Comparison of ENCODE assay signal across 8 cellular contexts in the genomic region with DNA sequence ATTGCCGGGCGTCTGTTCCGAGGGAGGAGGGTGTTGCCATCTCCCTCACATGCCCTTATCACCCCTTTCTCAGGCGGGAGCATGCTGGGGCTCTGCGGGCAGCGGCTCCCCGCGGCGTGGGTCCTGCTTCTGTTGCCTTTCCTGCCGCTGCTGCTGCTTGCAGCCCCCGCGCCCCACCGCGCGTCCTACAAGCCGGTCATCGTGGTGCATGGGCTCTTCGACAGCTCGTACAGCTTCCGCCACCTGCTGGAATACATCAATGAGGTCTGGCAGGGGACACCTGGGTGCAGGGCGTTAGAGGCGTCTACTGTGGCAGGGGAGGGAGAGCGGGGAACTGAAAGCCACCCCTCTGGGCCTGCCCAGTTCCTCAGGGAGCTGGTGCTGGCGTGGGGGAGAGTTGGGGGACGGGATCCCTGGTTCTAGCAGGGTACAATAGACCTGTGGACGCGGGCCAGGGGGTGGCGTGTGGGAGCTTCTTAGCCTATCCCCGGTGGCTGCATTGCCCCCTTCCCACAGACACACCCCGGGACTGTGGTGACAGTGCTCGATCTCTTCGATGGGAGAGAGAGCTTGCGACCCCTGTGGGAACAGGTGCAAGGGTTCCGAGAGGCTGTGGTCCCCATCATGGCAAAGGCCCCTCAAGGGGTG. TPM values are rescaled to one million over a fixed set of nuclear protein-coding genes. Genes with fewer than 3 reads are reported as not detected.
DNase-seq lines count a peak whose midpoint lies in the region; TF ChIP-seq lines count a peak whose summit lies in the region.

No MANE protein-coding gene starts in this region.

- peak overlapping the region; percentile 97 for H3K4me3 ChIP-seq in osteoblast (ENCODE audit: insufficient read depth, low read length)
- peak overlapping the region; percentile 68 to 86 for H3K4me3 ChIP-seq in uterus

- H3K27me3 ChIP-seq in osteoblast (ENCODE audit: insufficient read depth, low read length) (peaks cover 3% of the 10 kb centered on the region), uterus (no peaks in the 10 kb centered on the region)

- H3K9me3 ChIP-seq in KOPT-K1 (ENCODE audit: insufficient read depth, low read length, poor library complexity, severe bottlenecking) (no peaks in the 10 kb centered on the region), osteoblast (ENCODE audit: low read depth, low read length) (no peaks in the 10 kb centered on the region), uterus (no peaks in the 10 kb centered on the region)

- H3K36me3 ChIP-seq in KOPT-K1 (ENCODE audit: insufficient read depth, low read length) (peaks cover 35% of the 10 kb centered on the region), osteoblast (ENCODE audit: insufficient read depth, low read length) (peaks cover 14% of the 10 kb centered on the region), uterus (no peaks in the 10 kb centered on the region)

- TF ChIP-seq POLR2A in uterus (IDR thresholded peaks at IDR 0.05), result no peak

- in situ Hi-C loops in GM13977 (cut with MboI; ENCODE audit: low pct_unique_long_range_greater_than_20kb, low sequenced_read_pairs, unreplicated experiment), result no loop called here

- H3K27ac ChIP-seq in KOPT-K1 (ENCODE audit: low read depth, low read length, poor library complexity, severe bottlenecking) (peak overlapping the region; percentile 70), osteoblast (ENCODE audit: low read depth, low read length) (peak overlapping the region; percentile 90), uterus (peak overlapping the region; percentile 93 to 97)

- H3K79me2 ChIP-seq in osteoblast (ENCODE audit: insufficient read depth, low read length), result peaks cover 18% of the 10 kb centered on the region

- peaks cover 6% of the 10 kb centered on the region for H4K20me1 ChIP-seq in osteoblast (ENCODE audit: insufficient read depth, low read length)

- H2AFZ ChIP-seq in osteoblast (ENCODE audit: low read length), result peak overlapping the region; percentile 97

- intact Hi-C loops in uterus (cut with DNase I; ENCODE audit: low total_unique reads), result no loop called here

- TF ChIP-seq CTCF in GM13977 (IDR thresholded peaks at IDR 0.05; ENCODE audit: extremely low read depth, insufficient read depth, missing control alignments), result peak; percentile 68
- peak; percentile 54 for TF ChIP-seq CTCF in osteoblast (IDR thresholded peaks at IDR 0.05; ENCODE audit: extremely low read depth, low read depth, low read length)
- TF ChIP-seq CTCF in uterus (IDR thresholded peaks at IDR 0.05), result peak; percentile 50 to 75 (median 62)

- H3K4me2 ChIP-seq in osteoblast (ENCODE audit: insufficient read depth, low read length), result peak overlapping the region; percentile 91

- peak; percentile 58 for DNase-seq in A172 (ENCODE audit: low spot score)
- peak; percentile 88 for DNase-seq in GM13977 (ENCODE audit: low spot score)
- DNase-seq in SHP77 treated with DMSO at 0.1 percent for 48 hours (lab: John Stamatoyannopoulos, UW), result peak; percentile 40
- peak; percentile 60 for DNase-seq in activated naive CD4-positive, alpha-beta T cell treated with anti-CD3 and anti-CD28 coated beads, Interleukin-2, amount 50 U/mL, for 16 hours
- DNase-seq in globus pallidus (ENCODE audit: low spot score), result peak; percentile 50
- DNase-seq in osteoblast (ENCODE audit: insufficient read length, low spot score, missing footprints), result peak; percentile 83
- DNase-seq in uterus, result peak; percentile 65 to 71

- H3K4me1 ChIP-seq in osteoblast (ENCODE audit: insufficient read depth, low read length) (peaks cover 24% of the 10 kb centered on the region), uterus (peaks cover 5 to 17% of the 10 kb centered on the region in 2 donors)

RNA-seq across cellular contexts. Expression of a gene that starts 0.7 kb away (rescaled TPM):
- 4.7 and 7.7 TPM in 2 replicates for total RNA-seq in A172 (2014; rRNA removed; shearing (Covaris generic))
- 6.5 and 8.3 TPM in 2 replicates for total RNA-seq in osteoblast
- total RNA-seq in uterus, result 10 to 100 TPM; 19.0 to 35.1 (median 28.9) TPM

RNA-seq across cellular contexts. Expression of a gene that starts 2.9 kb away (rescaled TPM):
- not detected in 2 replicates for total RNA-seq in A172 (2014; rRNA removed; shearing (Covaris generic))
- total RNA-seq in osteoblast, result under 0.01 TPM in 1 of 2 replicates, not detected in the other
- 1 to 10 TPM in 2 of 4 donors, not detected in 2; 8.0 to 9.4 TPM for total RNA-seq in uterus

RNA-seq across cellular contexts. Expression of a gene that starts 9.8 kb away (rescaled TPM):
- total RNA-seq in A172 (2014; rRNA removed; shearing (Covaris generic)), result 1.9 and 4.9 TPM in 2 replicates
- total RNA-seq in osteoblast, result 0.29 and 0.36 TPM in 2 replicates
- 10 to 100 TPM in 3 of 4 donors, 1 to 10 TPM in 1; 9.2 to 54.8 (median 20.2) TPM for total RNA-seq in uterus

RNA-seq across cellular contexts. Expression of a gene that starts 21.2 kb away (rescaled TPM):
- 29.6 and 36.2 TPM in 2 replicates for total RNA-seq in A172 (2014; rRNA removed; shearing (Covaris generic))
- total RNA-seq in osteoblast (17.4 and 19.2 TPM in 2 replicates), uterus (10 to 100 TPM; 14.2 to 71.2 (median 37.7) TPM)

RNA-seq across cellular contexts. Expression of a gene that starts 23.6 kb away (rescaled TPM):
- 59.4 and 61.7 TPM in 2 replicates for total RNA-seq in A172 (2014; rRNA removed; shearing (Covaris generic))
- total RNA-seq in osteoblast (25.3 and 32.9 TPM in 2 replicates), uterus (10 to 100 TPM; 45.6 to 84.7 (median 56.3) TPM)

Comparison
In these comparisons a context has a peak if more than half of its experiments do, and no peak if none do; other contexts are left out.
1. Peak in every context shown above with its lines: DNase-seq, H3K4me3 ChIP-seq and H3K27ac ChIP-seq.